In genomic region chr2:241049739-241050623, GRCh38 we compare ENCODE assay signal across 2 cellular contexts.
A peak's percentile ranks its signal among the peaks of the same experiment; 100 is the strongest.
TF ChIP-seq lines count a peak whose summit lies in the region.

No MANE protein-coding gene starts in this region.

TF ChIP-seq in HCT116, 20 proteins besides CTCF, POLR2A, EP300 and RAD21:
- TF ChIP-seq REST (IDR thresholded peaks at IDR 0.05; ENCODE audit: low read depth): peak; percentile 68
- TF ChIP-seq TCF7L2 (IDR thresholded peaks at IDR 0.05; ENCODE audit: borderline replicate concordance, extremely low read depth, insufficient read depth, insufficient read length): no peak

TF ChIP-seq in GM12878, 131 proteins besides CTCF, POLR2A, EP300 and RAD21:
- TF ChIP-seq CBFB (IDR thresholded peaks at IDR 0.05; ENCODE audit: low read depth): no peak
- TF ChIP-seq TCF7 (IDR thresholded peaks at IDR 0.05; ENCODE audit: borderline replicate concordance): no peak
- TF ChIP-seq MYB (IDR thresholded peaks at IDR 0.05; ENCODE audit: borderline replicate concordance, low read depth, low read length): no peak
- no peak for TF ChIP-seq ATF3 (IDR thresholded peaks at IDR 0.05; ENCODE audit: borderline replicate concordance, extremely low read depth, low read depth, low read length)
- peak; percentile 72; the same call in 1 of the 2 replicates for TF ChIP-seq REST (IDR thresholded peaks at IDR 0.05; ENCODE audit: low read depth, low read length)
- no peak for TF ChIP-seq PKNOX1 (IDR thresholded peaks at IDR 0.05)
- TF ChIP-seq CHD4 (IDR thresholded peaks at IDR 0.05): no peak
- no peak for TF ChIP-seq SMAD1 (IDR thresholded peaks at IDR 0.05; ENCODE audit: low read depth, partially characterized antibody)
